In genomic region chr1:202649553-202650392, GRCh38 we compare ENCODE assay signal across 26 cellular contexts.
"Had no signal": no experiment of that assay in that cellular context is flagged by ENCODE, and none has a peak within 500 bp of the region (broad histone marks: within the 10 kb centered on the region; RNA-seq: fewer than 3 reads in every experiment).

No MANE protein-coding gene starts in this region.

- H3K4me3 ChIP-seq: heart left ventricle, pancreas, skin epidermis, tibial nerve had no signal

- H3K4me1 Mint-ChIP-seq: activated CD4-positive, alpha-beta T cell treated with anti-CD3 and anti-CD28 coated beads, Interleukin-2, amount 10 ng/mL, durations not matched to agents 7 days and 5 days had no signal

- H3K36me3 Mint-ChIP-seq: activated naive CD4-positive, alpha-beta T cell treated with anti-CD3 and anti-CD28 coated beads, Interleukin-2, amount 50 U/mL, for 72 hours; brain; memory B cell; stimulated activated effector memory CD8-positive, alpha-beta T cell treated with anti-CD3 and anti-CD28 coated beads, Interleukin-12 subunit alpha, Interleukin-12 subunit beta, amount 100 ng/mL, for 72 hours had no signal

- H3K27ac Mint-ChIP-seq: activated CD4-positive, alpha-beta T cell treated with anti-CD3 and anti-CD28 coated beads, Interleukin-2, amount 10 ng/mL, durations not matched to agents 7 days and 5 days; activated CD8-positive, alpha-beta T cell treated with anti-CD3 and anti-CD28 coated beads, Interleukin-2, amount 10 ng/mL, durations not matched to agents 7 days and 5 days; activated naive CD4-positive, alpha-beta T cell treated with anti-CD3 and anti-CD28 coated beads, Interleukin-2, amount 50 U/mL, for 72 hours; memory B cell; stimulated activated effector memory CD8-positive, alpha-beta T cell treated with anti-CD3 and anti-CD28 coated beads, Interleukin-12 subunit alpha, Interleukin-12 subunit beta, amount 100 ng/mL, for 72 hours; stimulated activated naive CD8-positive, alpha-beta T cell treated with anti-CD3 and anti-CD28 coated beads, Interleukin-15, amount 100 ng/mL, for 72 hours had no signal

- ATAC-seq: activated CD8-positive, alpha-beta T cell treated with anti-CD3 and anti-CD28 coated beads, Interleukin-2, amount 10 ng/mL, durations not matched to agents 7 days and 5 days; activated naive CD4-positive, alpha-beta T cell treated with anti-CD3 and anti-CD28 coated beads, Interleukin-2, amount 50 U/mL, for 72 hours; esophagus mucosa; heart left ventricle; left cardiac atrium; pancreas; right cardiac atrium; stimulated activated effector memory CD8-positive, alpha-beta T cell treated with anti-CD3 and anti-CD28 coated beads, Interleukin-12 subunit alpha, Interleukin-12 subunit beta, amount 100 ng/mL, for 72 hours; stimulated activated naive CD8-positive, alpha-beta T cell treated with anti-CD3 and anti-CD28 coated beads, Interleukin-15, amount 100 ng/mL, for 72 hours had no signal

- H3K4me1 ChIP-seq: heart left ventricle, pancreas had no signal

- H3K9me3 ChIP-seq: heart left ventricle, neutrophil, pancreas, tibial nerve had no signal

- H3K4me3 Mint-ChIP-seq: activated CD4-positive, alpha-beta T cell treated with anti-CD3 and anti-CD28 coated beads, Interleukin-2, amount 10 ng/mL, durations not matched to agents 7 days and 5 days; activated CD8-positive, alpha-beta T cell treated with anti-CD3 and anti-CD28 coated beads, Interleukin-2, amount 10 ng/mL, durations not matched to agents 7 days and 5 days; memory B cell; stimulated activated effector memory CD8-positive, alpha-beta T cell treated with anti-CD3 and anti-CD28 coated beads, Interleukin-12 subunit alpha, Interleukin-12 subunit beta, amount 100 ng/mL, for 72 hours; stimulated activated naive CD8-positive, alpha-beta T cell treated with anti-CD3 and anti-CD28 coated beads, Interleukin-15, amount 100 ng/mL, for 72 hours had no signal

- H3K9me3 Mint-ChIP-seq: activated CD4-positive, alpha-beta T cell treated with anti-CD3 and anti-CD28 coated beads, Interleukin-2, amount 10 ng/mL, durations not matched to agents 7 days and 5 days; activated naive CD4-positive, alpha-beta T cell treated with anti-CD3 and anti-CD28 coated beads, Interleukin-2, amount 50 U/mL, for 72 hours; memory B cell; nephron; stimulated activated effector memory CD8-positive, alpha-beta T cell treated with anti-CD3 and anti-CD28 coated beads, Interleukin-12 subunit alpha, Interleukin-12 subunit beta, amount 100 ng/mL, for 72 hours; stimulated activated naive CD8-positive, alpha-beta T cell treated with anti-CD3 and anti-CD28 coated beads, Interleukin-15, amount 100 ng/mL, for 72 hours had no signal

- H3K36me3 ChIP-seq: heart left ventricle, neutrophil, pancreas, tibial nerve had no signal

- H3K27me3 ChIP-seq: pancreas had no signal

- H3K27ac ChIP-seq: heart left ventricle, neutrophil, pancreas, skin epidermis, tibial nerve had no signal

- DNase-seq: activated CD4-positive, alpha-beta T cell treated with anti-CD3 and anti-CD28 coated beads, Interleukin-2, amount 10 ng/mL, durations not matched to agents 7 days and 5 days; activated CD4-positive, CD25-positive, alpha-beta regulatory T cell; activated CD8-positive, alpha-beta T cell treated with anti-CD3 and anti-CD28 coated beads, Interleukin-2, amount 10 ng/mL, durations not matched to agents 7 days and 5 days; aorta; central memory CD4-positive, alpha-beta T cell; dermis blood vessel endothelial cell; effector CD8-positive, alpha-beta T cell; heart left ventricle; islet precursor cell; left cardiac atrium; pancreas; right cardiac atrium; stimulated activated CD4-positive, alpha-beta T cell treated with anti-CD3 and anti-CD28 coated beads, Interleukin-2, amount 100 ng/mL, for 24 hours; stimulated activated naive CD8-positive, alpha-beta T cell treated with anti-CD3 and anti-CD28 coated beads, Interleukin-15, amount 100 ng/mL, for 72 hours; T-helper 9 cell had no signal

- FAIRE-seq: endothelial cell of umbilical vein, pancreas, urothelium cell line had no signal
